ENCODE assay signal across 9 cellular contexts in the genomic region with DNA sequence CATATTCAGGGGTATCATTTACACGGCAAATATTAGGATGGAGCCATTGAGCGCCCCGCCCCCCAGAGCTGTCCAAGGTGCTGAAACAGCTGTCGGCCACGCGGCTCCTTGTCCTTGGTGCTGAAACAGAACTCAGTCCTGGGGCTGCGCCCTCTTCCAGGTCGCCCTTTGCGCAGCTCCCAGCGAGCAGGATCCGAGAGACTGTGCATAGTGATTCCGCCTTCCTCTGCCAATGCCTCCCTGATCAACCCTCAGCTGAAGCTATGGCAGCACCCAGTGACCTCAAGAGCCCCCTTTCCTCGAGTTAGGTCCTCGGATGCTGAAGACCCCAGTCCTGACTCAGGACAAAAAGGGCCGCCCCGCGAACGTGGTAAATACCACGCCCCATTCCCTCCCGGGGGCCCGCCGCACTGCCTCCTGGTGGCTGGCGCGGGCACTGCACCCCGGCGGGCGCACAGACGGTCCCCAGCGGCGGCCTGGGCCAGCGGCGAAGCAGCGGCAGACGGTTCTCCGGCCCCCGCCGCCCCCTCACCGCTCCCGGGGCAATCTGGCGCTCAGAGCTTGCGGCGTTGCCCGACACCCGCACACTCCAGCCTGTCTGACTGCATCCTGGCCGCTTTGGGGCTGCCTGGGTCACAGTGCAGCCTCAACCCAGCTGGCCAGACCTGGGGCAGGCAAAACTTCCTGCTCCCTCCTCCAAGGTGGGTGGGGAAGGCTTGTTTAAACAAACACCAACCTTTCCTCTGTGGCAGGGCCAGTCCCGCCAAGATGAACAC. TPM values are rescaled to one million over a fixed set of nuclear protein-coding genes. Genes with fewer than 3 reads are reported as not detected.
A peak's percentile ranks its signal among the peaks of the same experiment; 100 is the strongest.
DNase-seq lines count a peak whose midpoint lies in the region; ATAC-seq, FAIRE-seq and TF ChIP-seq lines count a peak whose summit lies in the region.
"Had no signal": no experiment of that assay in that cellular context is flagged by ENCODE, and none has a peak within 500 bp of the region (broad histone marks: within the 10 kb centered on the region; RNA-seq: fewer than 3 reads in every experiment).

No MANE protein-coding gene starts in this region.

- H3K9ac ChIP-seq in HCT116 (ENCODE audit: low read length), result no peak overlapping the region
- H3K9ac ChIP-seq in SK-N-SH, result no peak overlapping the region

- no peaks in the 10 kb centered on the region for H3K36me3 Mint-ChIP-seq in activated naive CD4-positive, alpha-beta T cell treated with anti-CD3 and anti-CD28 coated beads, Interleukin-2, amount 50 U/mL, for 24 hours

- DNase-seq in A549 (ENCODE audit: low read depth in 1 of 2, low spot score in 1 of 2) (peak; percentile 87 to 92), HCT116 (ENCODE audit: low read depth, low spot score) (peak; percentile 81), SK-N-SH (peak; percentile 63), Right ventricle myocardium superior (peak; percentile 85), posterior cingulate gyrus (peak in 6 of 10 donors; percentile 52 to 94 (median 72)), aorta (peak; percentile 79 to 91)

- POLR2A ChIA-PET in A549 (lab: Yijun Ruan, JAX), result no interaction called here
- POLR2A ChIA-PET in HCT116 (lab: Charles Lee), result no interaction called here
- POLR2A ChIA-PET in SK-N-SH (lab: Yijun Ruan, JAX), result interaction anchor here (1.0 to 1.3 kb wide), 2 partner anchors 8 to 14 kb away, joined by 3 to 4 read pairs; no protein-coding TSS in a partner anchor

- RAD21 ChIA-PET in HCT116 (lab: Charles Lee; ENCODE audit: low non-redundant PET in 1 of 2, low total read pairs in 2 of 2, uncharacterized antibody in 2 of 2, unreplicated experiment in 2 of 2), result interaction anchor here (0.6 to 1.0 kb wide), 3 partner anchors 28 to 68 kb away, joined by 3 to 4 read pairs (median 3); no protein-coding TSS in a partner anchor

- no peak overlapping the region for H3K27ac ChIP-seq in A549
- no peak overlapping the region for H3K27ac ChIP-seq in HCT116 (ENCODE audit: low read depth, low read length)
- no peak overlapping the region; a peak in 1 of 4 replicates for H3K27ac ChIP-seq in SK-N-SH (ENCODE audit: low read depth in 2 of 2, low read length in 1 of 2)
- H3K27ac ChIP-seq in aorta (ENCODE audit: low read depth in 1 of 2, low read length in 2 of 2), result no peak overlapping the region

- no peaks in the 10 kb centered on the region for H3K27me3 ChIP-seq in HCT116 (ENCODE audit: insufficient read depth, low read length)
- no peaks in the 10 kb centered on the region; the same call in 1 of the 2 replicates for H3K27me3 ChIP-seq in SK-N-SH (ENCODE audit: insufficient read depth)
- H3K27me3 ChIP-seq in aorta (ENCODE audit: control insufficient read depth in 1 of 2, insufficient read depth in 2 of 2, low read length in 1 of 2), result peaks cover 0 to 2% of the 10 kb centered on the region in 2 donors

- TF ChIP-seq CTCF in A549 (IDR thresholded peaks at IDR 0.05), result peak; percentile 72
- TF ChIP-seq CTCF in HCT116 (IDR thresholded peaks at IDR 0.05 in 2 of 3, conservative IDR thresholded peaks at IDR 0.05 in 1 of 3; ENCODE audit: borderline replicate concordance in 1 of 3, insufficient read depth in 1 of 3, low read depth in 2 of 3, low read length in 2 of 3), result peak; percentile 92 to 96 (median 94)
- no peak; the same call in none of the 2 replicates for TF ChIP-seq CTCF in SK-N-SH (IDR thresholded peaks at IDR 0.05)

- H3K36me3 ChIP-seq in HCT116 (ENCODE audit: control insufficient read depth in 1 of 2, insufficient read depth in 2 of 2, low read length in 2 of 2) (no peaks in the 10 kb centered on the region), SK-N-SH (replicated peaks in 1 of 2; ENCODE audit: control insufficient read depth in 1 of 2, insufficient read depth in 2 of 2, low read length in 1 of 2) (no peaks in the 10 kb centered on the region), aorta (ENCODE audit: control insufficient read depth in 1 of 2, insufficient read depth in 2 of 2, low read length in 1 of 2) (no peaks in the 10 kb centered on the region)

- H3K4me1 Mint-ChIP-seq in activated naive CD4-positive, alpha-beta T cell treated with anti-CD3 and anti-CD28 coated beads, Interleukin-2, amount 50 U/mL, for 24 hours, result peaks cover 3% of the 10 kb centered on the region

- H3K9me2 ChIP-seq in HCT116 (ENCODE audit: insufficient read depth) (no peaks in the 10 kb centered on the region), SK-N-SH (no peaks in the 10 kb centered on the region)

- CTCF ChIA-PET in A549 (lab: Yijun Ruan, JAX), result interaction anchor here (0.7 to 8.5 kb wide), 31 partner anchors 9 to 166 kb away, joined by 3 to 56 read pairs (median 6); partner anchors contain the start of gene LRRC10B
- CTCF ChIA-PET in HCT116 (lab: Charles Lee), result interaction anchor here (0.6 to 3.1 kb wide), 20 partner anchors 9 to 166 kb away, joined by 3 to 15 read pairs (median 4); partner anchors contain the start of gene SYT7
- CTCF ChIA-PET in SK-N-SH (lab: Yijun Ruan, JAX), result interaction anchor here (0.6 to 22.0 kb wide), 21 partner anchors 8 to 223 kb away, joined by 3 to 404 read pairs (median 5); partner anchors contain the start of gene LRRC10B

- H3K4me1 ChIP-seq in A549, result peaks cover 5% of the 10 kb centered on the region; the same call in 1 of the 3 replicates
- H3K4me1 ChIP-seq in HCT116 (ENCODE audit: control insufficient read depth in 1 of 2, insufficient read depth in 2 of 2, low read length in 2 of 2), result peaks cover 5 to 14% of the 10 kb centered on the region in 2 experiments; a peak in 3 of 4 replicates
- peaks cover 0 to 79% of the 10 kb centered on the region in 2 experiments; a peak in 1 of 4 replicates for H3K4me1 ChIP-seq in SK-N-SH (ENCODE audit: control insufficient read depth in 1 of 2, insufficient read depth in 2 of 2, low read depth in 1 of 2, low read length in 1 of 2)
- no peaks in the 10 kb centered on the region for H3K4me1 ChIP-seq in aorta (ENCODE audit: control insufficient read depth in 1 of 2, insufficient read depth in 2 of 2, low read length in 2 of 2)

- under 1% methylated on average over 16 of the region's 46 CpGs for whole genome bisulfite sequencing in A549 (ENCODE audit: missing lambda C conversion rate)
- WGBS in SK-N-SH (ENCODE audit: low lambda C conversion rate), result 63% methylated on average over 14 of the region's 46 CpGs
- 1 to 2% methylated on average over 38 to 46 of the region's 46 CpGs for WGBS in aorta, 2 donors

- H2AFZ ChIP-seq in HCT116 (ENCODE audit: low read depth, low read length, poor library complexity, severe bottlenecking) (no peak overlapping the region), SK-N-SH (ENCODE audit: low read depth) (no peak overlapping the region)

- no peaks in the 10 kb centered on the region for H3F3A ChIP-seq in SK-N-SH (replicated peaks; ENCODE audit: insufficient read depth)

- H3K79me2 ChIP-seq in HCT116 (ENCODE audit: insufficient read depth, low read length) (peaks cover 6% of the 10 kb centered on the region; the same call in 1 of the 2 replicates), SK-N-SH (ENCODE audit: insufficient read depth) (no peaks in the 10 kb centered on the region)

- H3K27ac Mint-ChIP-seq in activated naive CD4-positive, alpha-beta T cell treated with anti-CD3 and anti-CD28 coated beads, Interleukin-2, amount 50 U/mL, for 24 hours, result peak overlapping the region; percentile 35
- H3K27ac Mint-ChIP-seq: stimulated activated naive CD8-positive, alpha-beta T cell treated with anti-CD3 and anti-CD28 coated beads, Interleukin-15, Interleukin-2, amounts not matched to agents 100 ng/mL and 50 ng/mL, for 24 hours had no signal

- peaks cover 29% of the 10 kb centered on the region for H3K27me3 Mint-ChIP-seq in activated naive CD4-positive, alpha-beta T cell treated with anti-CD3 and anti-CD28 coated beads, Interleukin-2, amount 50 U/mL, for 24 hours

- intact Hi-C loops in HCT116 (cut with micrococcal nuclease), result loop anchor here (2.0 kb wide), 1 partner anchor 59 kb away; the partner anchor contains the start of gene LRRC10B
- intact Hi-C loops in Right ventricle myocardium superior (cut with DNase I), result no loop called here
- intact Hi-C loops in posterior cingulate gyrus (cut with DNase I), result no loop called here
- intact Hi-C loops in aorta (cut with DNase I), result no loop called here

- H3K4me2 ChIP-seq in A549 (peak overlapping the region; percentile 79), HCT116 (ENCODE audit: low read length) (peak overlapping the region; percentile 66), SK-N-SH (no peak overlapping the region)

- H3K9me3 ChIP-seq in A549, result no peaks in the 10 kb centered on the region
- no peaks in the 10 kb centered on the region for H3K9me3 ChIP-seq in HCT116 (ENCODE audit: control insufficient read depth in 1 of 2, insufficient read depth in 1 of 2, low read depth in 1 of 2, low read length in 2 of 2)
- no peaks in the 10 kb centered on the region for H3K9me3 ChIP-seq in SK-N-SH
- no peaks in the 10 kb centered on the region for H3K9me3 ChIP-seq in aorta (ENCODE audit: control insufficient read depth, low read length)

- BruUV-seq in HCT116 (replicated peaks; lab: Mats Ljungman, UMichigan), result no TSS peak

- TF ChIP-seq RAD21 in A549 (conservative IDR thresholded peaks at IDR 0.05 in 1 of 2, IDR thresholded peaks at IDR 0.05 in 1 of 2), result peak; percentile 26 to 35; a peak in 3 of 5 replicates
- TF ChIP-seq RAD21 in HCT116 (IDR thresholded peaks at IDR 0.05; ENCODE audit: low read depth), result no peak; the same call in 1 of the 2 replicates
- no peak for TF ChIP-seq RAD21 in SK-N-SH (IDR thresholded peaks at IDR 0.05; ENCODE audit: low read length)

- TF ChIP-seq POLR2A in A549 (IDR thresholded peaks at IDR 0.05; ENCODE audit: low read length) (no peak), HCT116 (IDR thresholded peaks at IDR 0.05; ENCODE audit: borderline replicate concordance, extremely low read depth, insufficient read depth, insufficient read length) (no peak)

- FAIRE-seq in A549 (lab: Jason Lieb, UNC), result peak; percentile 7

- no peak overlapping the region for H3K4me3 Mint-ChIP-seq in activated naive CD4-positive, alpha-beta T cell treated with anti-CD3 and anti-CD28 coated beads, Interleukin-2, amount 50 U/mL, for 24 hours
- H3K4me3 Mint-ChIP-seq: stimulated activated naive CD8-positive, alpha-beta T cell treated with anti-CD3 and anti-CD28 coated beads, Interleukin-15, Interleukin-2, amounts not matched to agents 100 ng/mL and 50 ng/mL, for 24 hours had no signal

- H4K20me1 ChIP-seq in HCT116 (ENCODE audit: insufficient read depth) (peaks cover 5% of the 10 kb centered on the region; the same call in 1 of the 2 replicates), SK-N-SH (ENCODE audit: insufficient read depth) (no peaks in the 10 kb centered on the region)

- no peaks in the 10 kb centered on the region for H3K9me3 Mint-ChIP-seq in activated naive CD4-positive, alpha-beta T cell treated with anti-CD3 and anti-CD28 coated beads, Interleukin-2, amount 50 U/mL, for 24 hours
- H3K9me3 Mint-ChIP-seq: stimulated activated naive CD8-positive, alpha-beta T cell treated with anti-CD3 and anti-CD28 coated beads, Interleukin-15, Interleukin-2, amounts not matched to agents 100 ng/mL and 50 ng/mL, for 24 hours had no signal

- no peak for TF ChIP-seq EP300 in A549 (IDR thresholded peaks at IDR 0.05)
- TF ChIP-seq EP300 in SK-N-SH (IDR thresholded peaks at IDR 0.05; ENCODE audit: borderline replicate concordance in 1 of 2, low read depth in 1 of 2, low read length in 1 of 2), result no peak

- H3K4me3 ChIP-seq in A549 (peak overlapping the region; percentile 31; the same call in 1 of the 3 replicates), HCT116 (replicated peaks in 1 of 2; ENCODE audit: low read depth in 1 of 2, low read length in 2 of 2) (peak overlapping the region in 1 of 2 experiments; percentile 28; a peak in 1 of 4 replicates), SK-N-SH (ENCODE audit: low read depth in 2 of 2, low read length in 1 of 2) (no peak overlapping the region; a peak in 1 of 4 replicates), aorta (ENCODE audit: low read length in 2 of 2) (no peak overlapping the region)

- ATAC-seq in A549 (peak; percentile 73 to 92), HCT116 (peak; percentile 96), Right ventricle myocardium superior (ENCODE audit: poor library complexity) (peak; percentile 83), aorta (ENCODE audit: low FRiP score) (peak; percentile 83), GM19397 (IDR thresholded peaks at IDR 0.05; ENCODE audit: unreplicated experiment) (no peak)

RNA-seq across cellular contexts. Expression of gene SYT7, which starts 13.4 kb away (rescaled TPM):
- polyA plus RNA-seq in A549 (2011; rRNA removed) (0.37 and 0.38 TPM in 2 replicates), A549 (2017; fragmentation: RNase III; extraction: RNeasy Plus Mini Kit Qiagen cat#74134 plus additional on column Dnase treatment) (0.78 to 1.0 TPM (median 1.0 TPM) in 3 replicates), SK-N-SH (2012; rRNA removed) (1.1 and 1.4 TPM in 2 replicates), aorta (under 1 TPM; 0.20 to 0.88 TPM)
- polyA plus RNA-seq in A549 (2012; cell fraction: cytosol; rRNA removed), result 0.77 and 1.1 TPM in 2 replicates
- polyA plus RNA-seq in A549 (2012; cell fraction: nucleus; rRNA removed), result 0.61 and 1.3 TPM in 2 replicates
- polyA minus RNA-seq in A549 (2011; rRNA and poly(A)+ RNA removed), result 0.41 and 0.49 TPM in 2 replicates
- total RNA-seq in HCT116 (2021; ENCODE audit: unreplicated experiment) (27.4 TPM), Right ventricle myocardium superior (23.7 TPM), aorta (1 to 10 TPM; 1.0 to 2.3 TPM)
- 27.5 and 28.5 TPM in 2 replicates for polyA plus RNA-seq in HCT116 (2012)
- 1.5 and 3.4 TPM in 2 replicates for polyA plus RNA-seq in SK-N-SH (2012; cell fraction: cytosol; rRNA removed)
- 1.9 and 3.2 TPM in 2 replicates for polyA plus RNA-seq in SK-N-SH (2012; cell fraction: nucleus; rRNA removed)

RNA-seq across cellular contexts. Expression of gene LRRC10B, which starts 58.9 kb away (rescaled TPM):
- polyA plus RNA-seq in A549 (2011; rRNA removed) (0.03 TPM in 1 of 2 replicates, not detected in the other), A549 (2017; fragmentation: RNase III; extraction: RNeasy Plus Mini Kit Qiagen cat#74134 plus additional on column Dnase treatment) (0.04 to 0.13 TPM in 2 of 3 replicates, not detected in the other), SK-N-SH (2012; rRNA removed) (0.11 TPM in 1 of 2 replicates, not detected in the other), aorta (under 1 TPM in 1 of 2 donors, not detected in 1; 0.13 TPM)
- polyA plus RNA-seq in A549 (2012; cell fraction: cytosol; rRNA removed), result 0.04 and 0.09 TPM in 2 replicates
- 0.07 TPM in 2 replicates for polyA plus RNA-seq in A549 (2012; cell fraction: nucleus; rRNA removed)
- polyA minus RNA-seq in A549 (2011; rRNA and poly(A)+ RNA removed), result not detected in 2 replicates
- total RNA-seq in HCT116 (2021; ENCODE audit: unreplicated experiment) (not detected), Right ventricle myocardium superior (0.46 TPM), aorta (1 to 10 TPM; 1.1 to 2.8 TPM)
- 0.07 TPM in 1 of 2 replicates, not detected in the other for polyA plus RNA-seq in HCT116 (2012)
- 0.03 and 0.12 TPM in 2 replicates for polyA plus RNA-seq in SK-N-SH (2012; cell fraction: cytosol; rRNA removed)
- 0.02 and 0.08 TPM in 2 replicates for polyA plus RNA-seq in SK-N-SH (2012; cell fraction: nucleus; rRNA removed)

Comparison
In these comparisons a context has a peak if more than half of its experiments do, and no peak if none do; other contexts are left out.
1. Of the 12 proteins assayed by ChIP-seq in both A549 and SK-N-SH: peak only in A549: CTCF, PBX3, RAD21, RCOR1 and SMC3; only in SK-N-SH: none; in both: MAX and REST; in neither: 4; mixed calls (peak in some experiments, not most) for 1.